Comparison of ENCODE assay signal across 17 cellular contexts in the genomic region with DNA sequence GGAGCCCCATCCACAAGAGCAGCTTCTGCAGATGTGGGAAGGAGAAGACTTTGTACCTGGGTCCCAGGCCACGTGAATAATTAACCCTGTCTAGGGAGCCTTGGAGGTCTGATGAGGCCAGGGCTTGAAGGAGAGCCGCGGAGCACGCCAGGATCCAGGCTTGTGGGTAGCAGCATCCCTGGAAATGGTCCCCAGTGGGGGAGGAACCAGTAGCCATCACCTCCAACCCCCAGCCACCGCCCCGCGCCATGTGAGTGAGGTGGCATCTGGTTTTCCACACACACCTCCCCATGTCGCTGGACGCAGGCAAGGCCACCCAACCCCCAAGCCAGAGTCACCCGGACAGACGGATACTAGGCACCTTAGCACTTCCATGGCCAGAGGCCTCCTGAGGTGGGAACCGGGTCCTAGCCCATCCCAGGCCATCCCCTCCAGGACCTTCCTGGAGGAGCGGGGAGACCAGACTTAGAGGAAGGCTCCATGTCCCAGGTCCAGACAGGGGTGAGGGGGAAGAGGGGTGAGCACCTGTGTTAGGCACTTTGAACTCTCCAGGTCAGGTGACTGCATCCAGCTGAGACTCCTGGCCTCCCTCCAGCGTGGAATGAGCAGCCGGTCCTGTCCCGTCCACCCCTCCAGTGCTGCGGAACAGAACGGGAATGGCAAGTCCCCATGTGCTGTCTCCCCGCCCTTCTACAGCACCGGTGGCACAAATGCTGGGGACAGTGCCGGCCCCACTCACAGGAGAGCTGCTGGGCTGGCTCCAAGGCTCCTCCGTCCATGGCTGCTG. TPM values are rescaled to one million over a fixed set of nuclear protein-coding genes. Genes with fewer than 3 reads are reported as not detected.
"Had no signal": no experiment of that assay in that cellular context is flagged by ENCODE, and none has a peak within 500 bp of the region (broad histone marks: within the 10 kb centered on the region; RNA-seq: fewer than 3 reads in every experiment).

No MANE protein-coding gene starts in this region.

- H3K9me3 ChIP-seq: heart right ventricle, testis, uterus had no signal

- H3K36me3 Mint-ChIP-seq: activated naive CD8-positive, alpha-beta T cell treated with anti-CD3 and anti-CD28 coated beads, Interleukin-2, amount 10 ng/mL, durations not matched to agents 7 days and 5 days had no signal

- H3K4me3 Mint-ChIP-seq: activated naive CD8-positive, alpha-beta T cell treated with anti-CD3 and anti-CD28 coated beads, Interleukin-2, amount 10 ng/mL, durations not matched to agents 7 days and 5 days; activated T-cell treated with anti-CD3 and anti-CD28 coated beads, Interleukin-2, amount 50 U/mL, for 4 hours; naive thymus-derived CD4-positive, alpha-beta T cell; stimulated activated naive CD8-positive, alpha-beta T cell treated with anti-CD3 and anti-CD28 coated beads, Interleukin-15, amount 100 ng/mL, for 72 hours had no signal

- H3K4me1 Mint-ChIP-seq: activated naive CD8-positive, alpha-beta T cell treated with anti-CD3 and anti-CD28 coated beads, Interleukin-2, amount 10 ng/mL, durations not matched to agents 7 days and 5 days had no signal

- H3K27me3 ChIP-seq: testis, uterus had no signal

- H3K36me3 ChIP-seq: heart right ventricle, uterus had no signal

- H3K27ac ChIP-seq: heart right ventricle, testis, uterus had no signal

- H3K4me1 ChIP-seq: heart right ventricle, testis, uterus had no signal

- H3K27ac Mint-ChIP-seq: activated naive CD8-positive, alpha-beta T cell treated with anti-CD3 and anti-CD28 coated beads, Interleukin-2, amount 10 ng/mL, durations not matched to agents 7 days and 5 days; naive thymus-derived CD4-positive, alpha-beta T cell; stimulated activated naive CD8-positive, alpha-beta T cell treated with anti-CD3 and anti-CD28 coated beads, Interleukin-15, amount 100 ng/mL, for 72 hours had no signal

- H3K9me3 Mint-ChIP-seq: activated naive CD8-positive, alpha-beta T cell treated with anti-CD3 and anti-CD28 coated beads, Interleukin-2, amount 10 ng/mL, durations not matched to agents 7 days and 5 days; activated T-cell treated with anti-CD3 and anti-CD28 coated beads, Interleukin-2, amount 50 U/mL, for 4 hours; stimulated activated naive CD8-positive, alpha-beta T cell treated with anti-CD3 and anti-CD28 coated beads, Interleukin-15, amount 100 ng/mL, for 72 hours had no signal

- H3K4me3 ChIP-seq: heart right ventricle, testis, uterus had no signal

- ATAC-seq: activated CD4-positive, CD25-positive, alpha-beta regulatory T cell treated with anti-CD3 and anti-CD28 coated beads, Interleukin-2, amount 50 U/mL, for 24 hours; activated T-cell treated with anti-CD3 and anti-CD28 coated beads, Interleukin-2, amount 50 U/mL, for 4 hours; heart right ventricle; naive thymus-derived CD4-positive, alpha-beta T cell; stimulated activated naive CD8-positive, alpha-beta T cell treated with anti-CD3 and anti-CD28 coated beads, Interleukin-15, amount 100 ng/mL, for 72 hours had no signal

- DNase-seq: activated CD4-positive, alpha-beta T cell treated with anti-CD3 and anti-CD28 coated beads, Interleukin-2, amount 50 U/mL, for 48 hours; activated effector memory CD4-positive, alpha-beta T cell treated with anti-CD3 and anti-CD28 coated beads, Interleukin-2, amount 50 U/mL, for 16 hours; activated naive CD8-positive, alpha-beta T cell treated with anti-CD3 and anti-CD28 coated beads, Interleukin-2, amount 10 ng/mL, durations not matched to agents 7 days and 5 days; activated T-cell treated with anti-CD3 and anti-CD28 coated beads, Interleukin-2, amount 50 U/mL, for 4 hours; anterior cingulate cortex; foreskin melanocyte; heart right ventricle; midbrain; naive thymus-derived CD4-positive, alpha-beta T cell; nucleus accumbens; stimulated activated CD4-positive, alpha-beta T cell treated with anti-CD3 and anti-CD28 coated beads, Interleukin-4, amount 100 ng/mL, for 1 hour; stimulated activated naive CD8-positive, alpha-beta T cell treated with anti-CD3 and anti-CD28 coated beads, Interleukin-15, amount 100 ng/mL, for 72 hours; T-helper 2 cell; testis; uterus had no signal

RNA-seq across cellular contexts. Expression of a gene that starts 53.2 kb away (rescaled TPM):
- total RNA-seq: pulmonary artery endothelial cell had no signal
